In genomic region chr16:86322283-86322682, GRCh38 we compare ENCODE assay signal across 15 cellular contexts.
DNase-seq lines count a peak whose midpoint lies in the region; ATAC-seq lines count a peak whose summit lies in the region.
"Had no signal": no experiment of that assay in that cellular context is flagged by ENCODE, and none has a peak within 500 bp of the region (broad histone marks: within the 10 kb centered on the region; RNA-seq: fewer than 3 reads in every experiment).

No MANE protein-coding gene starts in this region.

- H3K27ac ChIP-seq in mesenchymal stem cell (ENCODE audit: low read length, poor library complexity, severe bottlenecking) (no peak overlapping the region), urinary bladder (ENCODE audit: low read depth) (peak overlapping the region; percentile 27)
- H3K27ac ChIP-seq: BLaER1 treated with 17β-estradiol and CSF1 and Interleukin-3, amounts not matched to agents 10 nM and 100 nM had no signal

- 39% methylated on average over 6 of the region's 6 CpGs for WGBS in mesenchymal stem cell
- 44% methylated on average over 6 of the region's 6 CpGs for WGBS in urinary bladder

- H3K23ac ChIP-seq in mesenchymal stem cell (ENCODE audit: low read length in 2 of 2): no peak overlapping the region

- peak overlapping the region; percentile 66 for H4K91ac ChIP-seq in mesenchymal stem cell (ENCODE audit: low read length)

- H2BK12ac ChIP-seq in mesenchymal stem cell (ENCODE audit: low read length in 2 of 2): peak overlapping the region in 1 of 2 experiments; percentile 7

- peak overlapping the region; percentile 76 for H4K8ac ChIP-seq in mesenchymal stem cell (ENCODE audit: low read length)

- H3K9me3 ChIP-seq in MG63 (no peaks in the 10 kb centered on the region), mesenchymal stem cell (ENCODE audit: control insufficient read depth, low read length) (peaks cover 10% of the 10 kb centered on the region)

- no peak overlapping the region for H3K14ac ChIP-seq in mesenchymal stem cell (ENCODE audit: low read length in 2 of 2)

- no peak for ATAC-seq in HG02970 (IDR thresholded peaks at IDR 0.05; ENCODE audit: low FRiP score, unreplicated experiment)
- ATAC-seq: GM12878, GM23338 had no signal

- H3K4me3 ChIP-seq in MG63: no peak overlapping the region
- H3K4me3 ChIP-seq in mesenchymal stem cell (ENCODE audit: insufficient read depth in 1 of 2, low read depth in 1 of 2, low read length in 2 of 2): no peak overlapping the region
- no peak overlapping the region for H3K4me3 ChIP-seq in urinary bladder (ENCODE audit: low read depth, low read length)
- H3K4me3 ChIP-seq: BLaER1 treated with 17β-estradiol and CSF1 and Interleukin-3, amounts not matched to agents 10 nM and 100 nM; GM12878; GM23338 had no signal

- no peaks in the 10 kb centered on the region for H3K79me1 ChIP-seq in mesenchymal stem cell (replicated peaks; ENCODE audit: low read length, poor library complexity, severe bottlenecking)

- H3K27me3 ChIP-seq in MG63: no peaks in the 10 kb centered on the region
- peaks cover 0 to 64% of the 10 kb centered on the region in 2 experiments for H3K27me3 ChIP-seq in mesenchymal stem cell (ENCODE audit: control insufficient read depth in 1 of 2, insufficient read depth in 1 of 2, low read length in 2 of 2)
- H3K27me3 ChIP-seq: BLaER1 treated with 17β-estradiol and CSF1 and Interleukin-3, amounts not matched to agents 10 nM and 100 nM had no signal

- no peak overlapping the region for H2AK5ac ChIP-seq in mesenchymal stem cell (ENCODE audit: low read length, severe bottlenecking)

- no peak overlapping the region for H2AFZ ChIP-seq in mesenchymal stem cell (ENCODE audit: low read depth, low read length)
- H2AFZ ChIP-seq: GM23338 had no signal

- H3K4me1 ChIP-seq in mesenchymal stem cell (ENCODE audit: control insufficient read depth, insufficient read depth, low read depth, low read length) (peaks cover 1% of the 10 kb centered on the region), urinary bladder (ENCODE audit: insufficient read depth) (no peaks in the 10 kb centered on the region)

- H3K4me2 ChIP-seq in mesenchymal stem cell (ENCODE audit: low read length, poor library complexity, severe bottlenecking): no peak overlapping the region
- H3K4me2 ChIP-seq: BLaER1 treated with 17β-estradiol and CSF1 and Interleukin-3, amounts not matched to agents 10 nM and 100 nM; GM23338 had no signal

- H2BK120ac ChIP-seq in mesenchymal stem cell (ENCODE audit: low read depth, low read length): no peak overlapping the region

- no peak overlapping the region for H3K4ac ChIP-seq in mesenchymal stem cell (ENCODE audit: low read depth in 1 of 2, low read length in 2 of 2)

- peak overlapping the region; percentile 19 for H2BK15ac ChIP-seq in mesenchymal stem cell (ENCODE audit: low read depth, poor library complexity, severe bottlenecking)

- H3K9ac ChIP-seq in mesenchymal stem cell (ENCODE audit: low read length): no peak overlapping the region
- H3K9ac ChIP-seq: BLaER1 treated with 17β-estradiol and CSF1 and Interleukin-3, amounts not matched to agents 10 nM and 100 nM had no signal

- peak; percentile 14 for DNase-seq in A172 (ENCODE audit: low spot score)
- peak; percentile 73 for DNase-seq in MG63
- DNase-seq in mesenchymal stem cell: no peak
- DNase-seq in T-helper 9 cell: no peak
- DNase-seq in globus pallidus (ENCODE audit: low spot score): no peak
- DNase-seq: 8988T; ACHN; CD4-positive, CD25-positive, alpha-beta regulatory T cell; DMS79; H9 had no signal

- peak overlapping the region in 1 of 2 experiments; percentile 58 for H3K18ac ChIP-seq in mesenchymal stem cell (ENCODE audit: low read depth in 1 of 2, low read length in 2 of 2)

- H2BK5ac ChIP-seq in mesenchymal stem cell (ENCODE audit: low read depth, low read length, poor library complexity, severe bottlenecking): no peak overlapping the region

- H3K36me3 ChIP-seq in MG63 (no peaks in the 10 kb centered on the region), mesenchymal stem cell (ENCODE audit: control insufficient read depth in 1 of 2, insufficient read depth in 2 of 2, low read depth in 1 of 2, low read length in 2 of 2) (no peaks in the 10 kb centered on the region), urinary bladder (ENCODE audit: insufficient read depth) (no peaks in the 10 kb centered on the region)
- H3K36me3 ChIP-seq: BLaER1 treated with 17β-estradiol and CSF1 and Interleukin-3, amounts not matched to agents 10 nM and 100 nM had no signal

Comparison
In these comparisons a context has a peak if more than half of its experiments do, and no peak if none do; other contexts are left out.
1. DNase-seq: peak in A172 (single experiment) and MG63 (single experiment); none in mesenchymal stem cell (single experiment), T-helper 9 cell (single experiment) and globus pallidus (single experiment).